8 cellular contexts compared by ENCODE assay signal in the genomic region with DNA sequence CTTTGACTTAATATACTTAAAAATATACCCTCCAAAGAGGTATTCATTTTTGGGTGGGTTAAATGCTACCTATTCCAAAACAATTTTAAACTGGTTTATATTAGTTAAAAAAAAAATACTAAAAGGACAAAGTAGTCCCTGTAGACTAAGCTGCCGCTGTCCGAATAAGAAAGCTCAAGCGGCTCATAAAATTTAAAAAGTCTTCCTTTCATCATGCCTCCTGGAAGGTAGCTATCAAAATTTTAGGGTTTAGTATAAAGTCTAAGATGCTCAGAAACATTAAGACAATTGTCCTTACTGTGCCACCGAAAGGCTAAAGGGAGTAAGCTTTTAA. TPM values are rescaled to one million over a fixed set of nuclear protein-coding genes. Genes with fewer than 3 reads are reported as not detected.
DNase-seq lines count a peak whose midpoint lies in the region; ATAC-seq, FAIRE-seq and TF ChIP-seq lines count a peak whose summit lies in the region.

No MANE protein-coding gene starts in this region.

- no peak for TF ChIP-seq POLR2A in NB4 (IDR thresholded peaks at IDR 0.05; ENCODE audit: extremely low read depth, insufficient read length)

- no peaks in the 10 kb centered on the region for H3K27me3 ChIP-seq in pancreas

- H3K4me3 Mint-ChIP-seq in endothelial cell (ENCODE audit: unreplicated experiment): peak overlapping the region; percentile 95

- H3K27ac Mint-ChIP-seq in endothelial cell (ENCODE audit: unreplicated experiment): peak overlapping the region; percentile 70

- peak overlapping the region; percentile 77 to 86 (median 85) for H3K27ac ChIP-seq in pancreas

- peak in 1 of 4 donors; percentile 0 for ATAC-seq in pancreas
- no peak for ATAC-seq in GM19035 (IDR thresholded peaks at IDR 0.05; ENCODE audit: unreplicated experiment)

- no peaks in the 10 kb centered on the region for H3K9me3 ChIP-seq in ES-I3 (ENCODE audit: control insufficient read depth, insufficient read depth, low read length)
- no peaks in the 10 kb centered on the region for H3K9me3 ChIP-seq in pancreas

- H3K36me3 ChIP-seq in ES-I3 (ENCODE audit: insufficient read depth, low read length) (no peaks in the 10 kb centered on the region), pancreas (no peaks in the 10 kb centered on the region)

- no peaks in the 10 kb centered on the region for H3K9me3 Mint-ChIP-seq in endothelial cell (ENCODE audit: unreplicated experiment)

- H3K4me1 ChIP-seq in ES-I3 (ENCODE audit: insufficient read depth, low read length) (no peaks in the 10 kb centered on the region), pancreas (peaks cover 0 to 22% (median 14%) of the 10 kb centered on the region in 3 donors)

- no peak for TF ChIP-seq CTCF in NB4 (IDR thresholded peaks at IDR 0.05; ENCODE audit: low read depth, low read length)
- no peak for TF ChIP-seq CTCF in endothelial cell (IDR thresholded peaks at IDR 0.05; ENCODE audit: unreplicated experiment)
- TF ChIP-seq CTCF in pancreas (IDR thresholded peaks at IDR 0.05): no peak

- WGBS in pancreas, 2 donors: 1% methylated on average over 4 of the region's 4 CpGs

- H3K4me1 Mint-ChIP-seq in endothelial cell (ENCODE audit: unreplicated experiment): peaks cover 28% of the 10 kb centered on the region

- intact Hi-C loops in pancreas (cut with DNase I): no loop called here

- H3K9ac ChIP-seq in ES-I3 (ENCODE audit: low read depth, low read length): peak overlapping the region; percentile 87

- H3K4me3 ChIP-seq in NB4 (ENCODE audit: low read depth, low read length) (peak overlapping the region; percentile 82), pancreas (peak overlapping the region; percentile 72 to 96 (median 83))

- no peak for DNase-seq in NB4 (ENCODE audit: low read depth)
- DNase-seq in endothelial cell (ENCODE audit: low spot score): no peak
- no peak for DNase-seq in pancreas
- no peak for DNase-seq in D341Med (ENCODE audit: low spot score)
- DNase-seq in DMS114 treated with DMSO at 0.1 percent for 48 hours (lab: John Stamatoyannopoulos, UW; ENCODE audit: unreplicated experiment): no peak
- DNase-seq in effector CD8-positive, alpha-beta T cell (lab: John Stamatoyannopoulos, UW): no peak

- peaks cover 3% of the 10 kb centered on the region for H3K36me3 Mint-ChIP-seq in endothelial cell (ENCODE audit: low read depth, unreplicated experiment)

- H3K27me3 Mint-ChIP-seq in endothelial cell (ENCODE audit: unreplicated experiment): no peaks in the 10 kb centered on the region

- FAIRE-seq in pancreas (lab: Jason Lieb, UNC): no peak

RNA-seq across cellular contexts. Expression of gene UGGT1, which starts 0.5 kb away (rescaled TPM):
- total RNA-seq in endothelial cell (ENCODE audit: unreplicated experiment) (102 TPM), pancreas (10 to 100 TPM; 28.4 to 38.8 (median 35.1) TPM)
- polyA plus RNA-seq in pancreas: 1 to 10 TPM; 6.9 to 8.3 TPM
